ENCODE assay signal across 25 cellular contexts in genomic region chr10:29539398-29539797, GRCh38.
DNase-seq lines count a peak whose midpoint lies in the region; ATAC-seq and TF ChIP-seq lines count a peak whose summit lies in the region.
"Had no signal": no experiment of that assay in that cellular context is flagged by ENCODE, and none has a peak within 500 bp of the region (broad histone marks: within the 10 kb centered on the region; RNA-seq: fewer than 3 reads in every experiment).

No MANE protein-coding gene starts in this region.

- 92% methylated on average over 6 of the region's 6 CpGs for WGBS in sigmoid colon, 2 donors

- H3K27ac ChIP-seq in HEK293 (ENCODE audit: extremely low read depth, low read depth, low read length) (no peak overlapping the region), sigmoid colon (peak overlapping the region in 3 of 4 donors; percentile 21 to 79 (median 73))
- H3K27ac ChIP-seq in CD4-positive, alpha-beta T cell (ENCODE audit: low read depth, low read length) = no peak overlapping the region
- H3K27ac ChIP-seq: A549; BLaER1 treated with 17β-estradiol and CSF1 and Interleukin-3, amounts not matched to agents 10 nM and 100 nM; HL-60; KMS-11 had no signal

- intact Hi-C loops in sigmoid colon (cut with DNase I) = no loop called here
- intact Hi-C loops in CD4-positive, alpha-beta T cell (cut with DNase I, micrococcal nuclease) = no loop called here

- no peak overlapping the region for H3K27ac Mint-ChIP-seq in endothelial cell (ENCODE audit: unreplicated experiment)
- peak overlapping the region; percentile 54 for H3K27ac Mint-ChIP-seq in mesothelial cell of epicardium
- H3K27ac Mint-ChIP-seq in CD4-positive, alpha-beta T cell = no peak overlapping the region
- H3K27ac Mint-ChIP-seq: IgD-negative memory B cell had no signal

- H3K4me3 Mint-ChIP-seq in endothelial cell (ENCODE audit: unreplicated experiment) (peak overlapping the region; percentile 2), mesothelial cell of epicardium (no peak overlapping the region)
- no peak overlapping the region for H3K4me3 Mint-ChIP-seq in CD4-positive, alpha-beta T cell
- H3K4me3 Mint-ChIP-seq: CD4-positive, alpha-beta memory T cell; IgD-negative memory B cell had no signal

- no peaks in the 10 kb centered on the region for H3K9me3 Mint-ChIP-seq in endothelial cell (ENCODE audit: unreplicated experiment)
- no peaks in the 10 kb centered on the region for H3K9me3 Mint-ChIP-seq in mesothelial cell of epicardium
- H3K9me3 Mint-ChIP-seq in CD4-positive, alpha-beta T cell = no peaks in the 10 kb centered on the region
- H3K9me3 Mint-ChIP-seq: CD4-positive, alpha-beta memory T cell; IgD-negative memory B cell had no signal

- H3K4me3 ChIP-seq in HEK293 (ENCODE audit: low read depth, low read length) (no peak overlapping the region), sigmoid colon (no peak overlapping the region)
- H3K4me3 ChIP-seq: A549; BLaER1 treated with 17β-estradiol and CSF1 and Interleukin-3, amounts not matched to agents 10 nM and 100 nM had no signal

- H3K36me3 ChIP-seq in HEK293 (ENCODE audit: control insufficient read depth in 2 of 2, insufficient read depth in 1 of 2, low read length in 2 of 2) = no peaks in the 10 kb centered on the region
- peaks cover 0 to 59% (median 12%) of the 10 kb centered on the region in 4 donors for H3K36me3 ChIP-seq in sigmoid colon

- TF ChIP-seq POLR2A in sigmoid colon (IDR thresholded peaks at IDR 0.05) = no peak

- H3K36me3 Mint-ChIP-seq in endothelial cell (ENCODE audit: low read depth, unreplicated experiment) (peaks cover 18% of the 10 kb centered on the region), mesothelial cell of epicardium (peaks cover 12% of the 10 kb centered on the region)
- H3K36me3 Mint-ChIP-seq in CD4-positive, alpha-beta T cell (ENCODE audit: low read depth) = peaks cover 54% of the 10 kb centered on the region
- H3K36me3 Mint-ChIP-seq: IgD-negative memory B cell had no signal

- TF ChIP-seq EP300 in sigmoid colon (IDR thresholded peaks at IDR 0.05) = no peak

- H3K4me1 ChIP-seq in HEK293 (ENCODE audit: control insufficient read depth, insufficient read depth, low read length) (peaks cover 28% of the 10 kb centered on the region), sigmoid colon (peaks cover 0 to 100% (median 95%) of the 10 kb centered on the region in 4 donors)

- H3K27me3 ChIP-seq in sigmoid colon = no peaks in the 10 kb centered on the region
- no peaks in the 10 kb centered on the region for H3K27me3 ChIP-seq in CD4-positive, alpha-beta T cell (ENCODE audit: control insufficient read depth, insufficient read depth, low read length)
- H3K27me3 ChIP-seq: BLaER1 treated with 17β-estradiol and CSF1 and Interleukin-3, amounts not matched to agents 10 nM and 100 nM had no signal

- CTCF ChIA-PET in HEK293 (lab: Yijun Ruan, JAX) = no interaction called here
- CTCF ChIA-PET in CD4-positive, alpha-beta T cell (lab: Charles Lee) = no interaction called here

- ATAC-seq in CD4-positive, alpha-beta T cell (ENCODE audit: poor library complexity) = no peak
- ATAC-seq: A549 had no signal

- POLR2A ChIA-PET in HEK293 (lab: Yijun Ruan, JAX) = no interaction called here
- POLR2A ChIA-PET in CD4-positive, alpha-beta T cell (lab: Charles Lee) = no interaction called here

- H3K4me1 Mint-ChIP-seq in endothelial cell (ENCODE audit: unreplicated experiment) (peaks cover 4% of the 10 kb centered on the region), mesothelial cell of epicardium (peaks cover 50% of the 10 kb centered on the region)
- peaks cover 12% of the 10 kb centered on the region for H3K4me1 Mint-ChIP-seq in CD4-positive, alpha-beta T cell (ENCODE audit: low read depth)

- H3K27me3 Mint-ChIP-seq in endothelial cell (ENCODE audit: unreplicated experiment) = peaks cover 1% of the 10 kb centered on the region
- no peaks in the 10 kb centered on the region for H3K27me3 Mint-ChIP-seq in mesothelial cell of epicardium (ENCODE audit: low read depth)
- no peaks in the 10 kb centered on the region for H3K27me3 Mint-ChIP-seq in CD4-positive, alpha-beta T cell
- H3K27me3 Mint-ChIP-seq: CD4-positive, alpha-beta memory T cell had no signal

- DNase-seq in endothelial cell (ENCODE audit: low spot score) (no peak), mesothelial cell of epicardium (ENCODE audit: low spot score in 2 of 2, unreplicated experiment in 2 of 2) (no peak), sigmoid colon (no peak), SHP77 (lab: John Stamatoyannopoulos, UW) (no peak)
- DNase-seq in stimulated activated CD4-positive, alpha-beta T cell treated with anti-CD3 and anti-CD28 coated beads, Interleukin-4, amount 100 ng/mL, for 1 hour = no peak
- no peak for DNase-seq in CD4-positive, alpha-beta T cell
- DNase-seq: AML-193; CD4-positive, alpha-beta memory T cell; COR-L47; DMS53; GOT3; HCEC 1CT; MM.1S; NCI-H2029; NCI-H2227 treated with DMSO at 0.1 percent for 48 hours; NCI-H510A; NCI-H69; Right ventricle myocardium superior; RPMI8226 had no signal

- TF ChIP-seq CTCF in HEK293 (tag by site-specific recombination; IDR thresholded peaks at IDR 0.05) (no peak), endothelial cell (IDR thresholded peaks at IDR 0.05; ENCODE audit: unreplicated experiment) (no peak), mesothelial cell of epicardium (IDR thresholded peaks at IDR 0.05; ENCODE audit: unreplicated experiment) (no peak), sigmoid colon (IDR thresholded peaks at IDR 0.05) (no peak)
- TF ChIP-seq CTCF in CD4-positive, alpha-beta T cell (IDR thresholded peaks at IDR 0.05) = no peak

- H3K9me3 ChIP-seq in HEK293 (ENCODE audit: control insufficient read depth, insufficient read depth, low read depth, low read length) (no peaks in the 10 kb centered on the region), sigmoid colon (no peaks in the 10 kb centered on the region)
- H3K9me3 ChIP-seq in CD4-positive, alpha-beta T cell (ENCODE audit: control insufficient read depth, low read length) = no peaks in the 10 kb centered on the region
- H3K9me3 ChIP-seq: A549; BLaER1 treated with 17β-estradiol and CSF1 and Interleukin-3, amounts not matched to agents 10 nM and 100 nM had no signal

TF ChIP-seq in HEK293, 187 proteins besides CTCF, POLR2A, EP300 and RAD21:
- TF ChIP-seq ZNF366 (tag by site-specific recombination; conservative IDR thresholded peaks at IDR 0.05) (0 out of 2 replicates have a peak, but pooled peaks have one; percentile 27), ZNF2 (tag by site-specific recombination; IDR thresholded peaks at IDR 0.05) (no peak)

Comparison
In these comparisons a context has a peak if more than half of its experiments do, and no peak if none do; other contexts are left out.
1. H3K27ac ChIP-seq: peak in sigmoid colon (3 of 4); none in HEK293 (single experiment) and CD4-positive, alpha-beta T cell (single experiment).